ENCODE assay signal across 16 cellular contexts in the genomic region with DNA sequence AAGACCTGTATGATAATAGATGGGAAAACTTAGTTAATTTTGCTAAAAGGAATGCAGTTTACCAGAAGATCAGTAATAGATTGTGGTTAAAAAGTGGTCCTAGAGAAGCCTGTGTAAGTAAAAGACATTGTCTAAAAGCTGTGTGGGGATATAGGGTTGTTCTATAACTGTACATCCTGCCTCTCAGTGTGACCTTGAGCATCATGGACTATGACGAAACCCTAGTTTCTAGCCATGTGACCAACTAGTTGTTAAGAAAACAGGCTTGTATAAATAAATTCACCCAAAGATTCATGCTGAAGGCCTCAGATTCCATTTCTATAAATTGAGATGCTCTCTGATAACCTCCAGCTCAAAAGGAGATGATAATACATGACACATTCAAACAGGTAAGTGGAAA.
DNase-seq lines count a peak whose midpoint lies in the region; ATAC-seq and TF ChIP-seq lines count a peak whose summit lies in the region.
"Had no signal": no experiment of that assay in that cellular context is flagged by ENCODE, and none has a peak within 500 bp of the region (broad histone marks: within the 10 kb centered on the region; RNA-seq: fewer than 3 reads in every experiment).

No MANE protein-coding gene starts in this region.

- ATAC-seq in GM18519 (IDR thresholded peaks at IDR 0.05; ENCODE audit: low FRiP score, unreplicated experiment): peak; percentile 72
- peak; percentile 36 for ATAC-seq in GM21529 (IDR thresholded peaks at IDR 0.05; ENCODE audit: unreplicated experiment)
- peak; percentile 76 for ATAC-seq in HG03060 (IDR thresholded peaks at IDR 0.05; ENCODE audit: low read depth, unreplicated experiment)
- no peak for ATAC-seq in WTC11
- ATAC-seq: stimulated activated effector memory CD8-positive, alpha-beta T cell treated with anti-CD3 and anti-CD28 coated beads, Interleukin-12 subunit alpha, Interleukin-12 subunit beta, amount 100 ng/mL, for 72 hours had no signal

- H3K4me3 ChIP-seq in adipocyte (ENCODE audit: low read length): no peak overlapping the region
- H3K4me3 ChIP-seq in breast epithelium: no peak overlapping the region
- H3K4me3 ChIP-seq: adrenal gland, MG63, SK-N-MC had no signal

- peaks cover 5% of the 10 kb centered on the region for H3K4me1 ChIP-seq in adipocyte (ENCODE audit: control insufficient read depth, insufficient read depth, low read length)
- H3K4me1 ChIP-seq in breast epithelium: no peaks in the 10 kb centered on the region
- H3K4me1 ChIP-seq: adrenal gland had no signal

- CTCF ChIA-PET in WTC11 (lab: Charles Lee): no interaction called here

- H3K36me3 Mint-ChIP-seq in WTC11: no peaks in the 10 kb centered on the region

- no peak overlapping the region for H3K27ac ChIP-seq in breast epithelium
- H3K27ac ChIP-seq: adrenal gland, SK-N-MC had no signal

- intact Hi-C loops in breast epithelium (cut with DNase I; ENCODE audit: low total_unique reads): no loop called here

- DNase-seq in adipocyte (ENCODE audit: low read depth) (peak; percentile 20), NOMO-1 (lab: John Stamatoyannopoulos, UW; ENCODE audit: unreplicated experiment in 2 of 2) (no peak), WTC11 (ENCODE audit: low spot score) (no peak), NCI-H2196 (lab: John Stamatoyannopoulos, UW; ENCODE audit: unreplicated experiment) (no peak), breast epithelium (ENCODE audit: low spot score in 2 of 2) (no peak)
- DNase-seq: activated T-cell treated with anti-CD3 and anti-CD28 coated beads, Interleukin-2, amount 50 U/mL, for 1 hour; adrenal gland; MG63; NCI-H2081 treated with DMSO at 0.1 percent for 48 hours; stimulated activated CD4-positive, alpha-beta T cell treated with anti-CD3 and anti-CD28 coated beads, Interleukin-4, amount 100 ng/mL, for 1 hour had no signal

- H3K27me3 Mint-ChIP-seq in WTC11 (ENCODE audit: low read depth): no peaks in the 10 kb centered on the region

- H3K4me3 Mint-ChIP-seq in WTC11: no peak overlapping the region
- H3K4me3 Mint-ChIP-seq: nephron; stimulated activated effector memory CD8-positive, alpha-beta T cell treated with anti-CD3 and anti-CD28 coated beads, Interleukin-12 subunit alpha, Interleukin-12 subunit beta, amount 100 ng/mL, for 72 hours had no signal

- TF ChIP-seq CTCF in WTC11 (IDR thresholded peaks at IDR 0.05) (no peak), breast epithelium (IDR thresholded peaks at IDR 0.05) (no peak)

- H3K9me3 ChIP-seq in adipocyte (ENCODE audit: control insufficient read depth, low read length) (no peaks in the 10 kb centered on the region), breast epithelium (no peaks in the 10 kb centered on the region)
- H3K9me3 ChIP-seq: adrenal gland, MG63 had no signal

- no peak overlapping the region for H3K9ac ChIP-seq in adipocyte (ENCODE audit: low read length)

- H3K9me3 Mint-ChIP-seq in WTC11: no peaks in the 10 kb centered on the region
- H3K9me3 Mint-ChIP-seq: nephron had no signal

- peaks cover 8% of the 10 kb centered on the region for H3K36me3 ChIP-seq in adipocyte (ENCODE audit: control insufficient read depth, insufficient read depth, low read length, severe bottlenecking)
- no peaks in the 10 kb centered on the region for H3K36me3 ChIP-seq in breast epithelium
- H3K36me3 ChIP-seq: adrenal gland, MG63 had no signal

- H3K27ac Mint-ChIP-seq in WTC11: no peak overlapping the region
- H3K27ac Mint-ChIP-seq: nephron; stimulated activated effector memory CD8-positive, alpha-beta T cell treated with anti-CD3 and anti-CD28 coated beads, Interleukin-12 subunit alpha, Interleukin-12 subunit beta, amount 100 ng/mL, for 72 hours had no signal

- POLR2A ChIA-PET in WTC11 (lab: Charles Lee): no interaction called here

- TF ChIP-seq POLR2A in breast epithelium (IDR thresholded peaks at IDR 0.05): no peak

- no peaks in the 10 kb centered on the region for H3K27me3 ChIP-seq in adipocyte (replicated peaks; ENCODE audit: control insufficient read depth, insufficient read depth, low read length)
- no peaks in the 10 kb centered on the region for H3K27me3 ChIP-seq in breast epithelium
- H3K27me3 ChIP-seq: adrenal gland, MG63 had no signal

- no peaks in the 10 kb centered on the region for H3K4me1 Mint-ChIP-seq in WTC11
- H3K4me1 Mint-ChIP-seq: nephron had no signal

TF ChIP-seq in WTC11, 78 proteins besides CTCF, POLR2A, EP300 and RAD21 (continues in another document):
- TF ChIP-seq, protein P1, sequence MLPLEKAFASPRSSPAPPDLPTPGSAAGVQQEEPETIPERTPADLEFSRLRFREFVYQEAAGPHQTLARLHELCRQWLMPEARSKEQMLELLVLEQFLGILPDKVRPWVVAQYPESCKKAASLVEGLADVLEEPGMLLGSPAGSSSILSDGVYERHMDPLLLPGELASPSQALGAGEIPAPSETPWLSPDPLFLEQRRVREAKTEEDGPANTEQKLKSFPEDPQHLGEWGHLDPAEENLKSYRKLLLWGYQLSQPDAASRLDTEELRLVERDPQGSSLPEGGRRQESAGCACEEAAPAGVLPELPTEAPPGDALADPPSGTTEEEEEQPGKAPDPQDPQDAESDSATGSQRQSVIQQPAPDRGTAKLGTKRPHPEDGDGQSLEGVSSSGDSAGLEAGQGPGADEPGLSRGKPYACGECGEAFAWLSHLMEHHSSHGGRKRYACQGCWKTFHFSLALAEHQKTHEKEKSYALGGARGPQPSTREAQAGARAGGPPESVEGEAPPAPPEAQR (CRISPR knock-in tag; IDR thresholded peaks at IDR 0.05): no peak
- TF ChIP-seq, protein P2, sequence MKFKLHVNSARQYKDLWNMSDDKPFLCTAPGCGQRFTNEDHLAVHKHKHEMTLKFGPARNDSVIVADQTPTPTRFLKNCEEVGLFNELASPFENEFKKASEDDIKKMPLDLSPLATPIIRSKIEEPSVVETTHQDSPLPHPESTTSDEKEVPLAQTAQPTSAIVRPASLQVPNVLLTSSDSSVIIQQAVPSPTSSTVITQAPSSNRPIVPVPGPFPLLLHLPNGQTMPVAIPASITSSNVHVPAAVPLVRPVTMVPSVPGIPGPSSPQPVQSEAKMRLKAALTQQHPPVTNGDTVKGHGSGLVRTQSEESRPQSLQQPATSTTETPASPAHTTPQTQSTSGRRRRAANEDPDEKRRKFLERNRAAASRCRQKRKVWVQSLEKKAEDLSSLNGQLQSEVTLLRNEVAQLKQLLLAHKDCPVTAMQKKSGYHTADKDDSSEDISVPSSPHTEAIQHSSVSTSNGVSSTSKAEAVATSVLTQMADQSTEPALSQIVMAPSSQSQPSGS (CRISPR knock-in tag; IDR thresholded peaks at IDR 0.05; ENCODE audit: borderline replicate concordance, low read depth): no peak
- TF ChIP-seq RELA (CRISPR knock-in tag; IDR thresholded peaks at IDR 0.05; ENCODE audit: borderline replicate concordance) (no peak), NFATC4 (CRISPR knock-in tag; IDR thresholded peaks at IDR 0.05) (no peak), TCF7 (CRISPR knock-in tag; IDR thresholded peaks at IDR 0.05; ENCODE audit: low read depth) (no peak), NR2C2 (CRISPR knock-in tag; IDR thresholded peaks at IDR 0.05) (no peak), RORB (CRISPR knock-in tag; IDR thresholded peaks at IDR 0.05) (no peak), MYBL2 (CRISPR knock-in tag; IDR thresholded peaks at IDR 0.05) (no peak), SMAD4 (CRISPR knock-in tag; IDR thresholded peaks at IDR 0.05) (no peak), ATF1 (CRISPR knock-in tag; IDR thresholded peaks at IDR 0.05) (no peak), ZNF232 (CRISPR knock-in tag; IDR thresholded peaks at IDR 0.05) (no peak)
- TF ChIP-seq, protein P3, sequence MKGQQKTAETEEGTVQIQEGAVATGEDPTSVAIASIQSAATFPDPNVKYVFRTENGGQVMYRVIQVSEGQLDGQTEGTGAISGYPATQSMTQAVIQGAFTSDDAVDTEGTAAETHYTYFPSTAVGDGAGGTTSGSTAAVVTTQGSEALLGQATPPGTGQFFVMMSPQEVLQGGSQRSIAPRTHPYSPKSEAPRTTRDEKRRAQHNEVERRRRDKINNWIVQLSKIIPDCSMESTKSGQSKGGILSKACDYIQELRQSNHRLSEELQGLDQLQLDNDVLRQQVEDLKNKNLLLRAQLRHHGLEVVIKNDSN (CRISPR knock-in tag; IDR thresholded peaks at IDR 0.05): no peak
- TF ChIP-seq, protein P4, sequence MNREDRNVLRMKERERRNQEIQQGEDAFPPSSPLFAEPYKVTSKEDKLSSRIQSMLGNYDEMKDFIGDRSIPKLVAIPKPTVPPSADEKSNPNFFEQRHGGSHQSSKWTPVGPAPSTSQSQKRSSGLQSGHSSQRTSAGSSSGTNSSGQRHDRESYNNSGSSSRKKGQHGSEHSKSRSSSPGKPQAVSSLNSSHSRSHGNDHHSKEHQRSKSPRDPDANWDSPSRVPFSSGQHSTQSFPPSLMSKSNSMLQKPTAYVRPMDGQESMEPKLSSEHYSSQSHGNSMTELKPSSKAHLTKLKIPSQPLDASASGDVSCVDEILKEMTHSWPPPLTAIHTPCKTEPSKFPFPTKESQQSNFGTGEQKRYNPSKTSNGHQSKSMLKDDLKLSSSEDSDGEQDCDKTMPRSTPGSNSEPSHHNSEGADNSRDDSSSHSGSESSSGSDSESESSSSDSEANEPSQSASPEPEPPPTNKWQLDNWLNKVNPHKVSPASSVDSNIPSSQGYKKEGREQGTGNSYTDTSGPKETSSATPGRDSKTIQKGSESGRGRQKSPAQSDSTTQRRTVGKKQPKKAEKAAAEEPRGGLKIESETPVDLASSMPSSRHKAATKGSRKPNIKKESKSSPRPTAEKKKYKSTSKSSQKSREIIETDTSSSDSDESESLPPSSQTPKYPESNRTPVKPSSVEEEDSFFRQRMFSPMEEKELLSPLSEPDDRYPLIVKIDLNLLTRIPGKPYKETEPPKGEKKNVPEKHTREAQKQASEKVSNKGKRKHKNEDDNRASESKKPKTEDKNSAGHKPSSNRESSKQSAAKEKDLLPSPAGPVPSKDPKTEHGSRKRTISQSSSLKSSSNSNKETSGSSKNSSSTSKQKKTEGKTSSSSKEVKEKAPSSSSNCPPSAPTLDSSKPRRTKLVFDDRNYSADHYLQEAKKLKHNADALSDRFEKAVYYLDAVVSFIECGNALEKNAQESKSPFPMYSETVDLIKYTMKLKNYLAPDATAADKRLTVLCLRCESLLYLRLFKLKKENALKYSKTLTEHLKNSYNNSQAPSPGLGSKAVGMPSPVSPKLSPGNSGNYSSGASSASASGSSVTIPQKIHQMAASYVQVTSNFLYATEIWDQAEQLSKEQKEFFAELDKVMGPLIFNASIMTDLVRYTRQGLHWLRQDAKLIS (CRISPR knock-in tag; IDR thresholded peaks at IDR 0.05; ENCODE audit: borderline replicate concordance): no peak
- TF ChIP-seq, protein P5, sequence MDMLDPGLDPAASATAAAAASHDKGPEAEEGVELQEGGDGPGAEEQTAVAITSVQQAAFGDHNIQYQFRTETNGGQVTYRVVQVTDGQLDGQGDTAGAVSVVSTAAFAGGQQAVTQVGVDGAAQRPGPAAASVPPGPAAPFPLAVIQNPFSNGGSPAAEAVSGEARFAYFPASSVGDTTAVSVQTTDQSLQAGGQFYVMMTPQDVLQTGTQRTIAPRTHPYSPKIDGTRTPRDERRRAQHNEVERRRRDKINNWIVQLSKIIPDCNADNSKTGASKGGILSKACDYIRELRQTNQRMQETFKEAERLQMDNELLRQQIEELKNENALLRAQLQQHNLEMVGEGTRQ (CRISPR knock-in tag; IDR thresholded peaks at IDR 0.05): no peak
